Comparison of ENCODE assay signal across 8 cellular contexts in the genomic region with DNA sequence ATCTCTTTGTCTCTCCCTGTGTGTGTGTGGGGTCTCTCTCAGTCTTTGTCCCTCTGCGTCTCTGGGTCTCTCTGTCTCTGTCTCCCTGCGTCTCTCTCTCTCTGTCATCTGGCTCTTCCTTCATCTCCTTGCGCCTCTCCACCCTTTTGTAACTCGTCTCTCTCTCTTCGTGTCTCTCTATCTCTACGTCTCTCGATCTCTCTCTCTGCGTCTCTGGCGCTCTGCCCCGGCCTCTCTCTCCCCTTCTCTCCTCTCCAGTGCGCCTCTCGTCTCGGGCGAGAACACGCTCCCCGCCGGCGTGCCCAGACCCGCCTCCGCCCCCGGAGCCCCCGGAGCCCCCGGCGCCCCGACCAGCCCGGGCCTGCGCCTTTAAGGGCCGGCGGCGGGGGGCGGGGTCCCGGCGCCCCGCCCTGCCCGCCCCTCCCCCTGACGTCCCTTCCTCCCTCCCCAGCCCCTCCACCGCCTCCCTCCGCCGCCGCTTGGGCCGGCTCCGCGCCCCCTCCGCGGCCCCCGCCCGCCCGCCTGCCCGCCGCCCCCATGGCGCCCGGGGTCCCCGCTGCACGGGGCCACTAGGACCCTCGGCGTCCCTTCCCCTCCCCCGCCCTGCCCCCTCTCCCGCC. TPM values are rescaled to one million over a fixed set of nuclear protein-coding genes. Genes with fewer than 3 reads are reported as not detected.
DNase-seq lines count a peak whose midpoint lies in the region; ATAC-seq, FAIRE-seq and TF ChIP-seq lines count a peak whose summit lies in the region.

A gene (plus strand): TSS at position 440 of the 620 bp plus-strand sequence. CDS start 318 bp downstream, outside the sequence.

- H3K4me1 ChIP-seq in right atrium auricular region (peaks cover 0 to 46% of the 10 kb centered on the region in 2 donors), psoas muscle (peaks cover 16% of the 10 kb centered on the region)

- no peaks in the 10 kb centered on the region for H3K9me3 ChIP-seq in right atrium auricular region
- no peaks in the 10 kb centered on the region for H3K9me3 ChIP-seq in psoas muscle

- peak within 1 kb of the TSS; percentile 80 for H3K4me3 ChIP-seq in GM06990 (replicated peaks; ENCODE audit: low read depth, low read length)
- peak within 1 kb of the TSS; percentile 97 to 98 for H3K4me3 ChIP-seq in right atrium auricular region
- H3K4me3 ChIP-seq in psoas muscle = peak within 1 kb of the TSS; percentile 88

- intact Hi-C loops in psoas muscle (cut with DNase I) = loop anchor here (5.0 kb wide), 1 partner anchor 86 kb away; no protein-coding TSS in a partner anchor

- DNase-seq in GM06990 (ENCODE audit: extremely low read depth, insufficient read length) (peak; percentile 80), LoVo (ENCODE audit: low spot score) (peak; percentile 54), T-helper 2 cell (peak; percentile 26 to 76 (median 40)), right atrium auricular region (ENCODE audit: low spot score) (no peak), psoas muscle (peak; percentile 64 to 77), urothelium cell line (ENCODE audit: low spot score) (peak; percentile 94)

- TF ChIP-seq CTCF in GM06990 (IDR thresholded peaks at IDR 0.05; ENCODE audit: insufficient read depth, low read length, poor library complexity, severe bottlenecking) = no peak
- TF ChIP-seq CTCF in right atrium auricular region (IDR thresholded peaks at IDR 0.05) = no peak
- no peak for TF ChIP-seq CTCF in psoas muscle (IDR thresholded peaks at IDR 0.05)

- H3K27me3 ChIP-seq in GM06990 (replicated peaks; ENCODE audit: control insufficient read depth, insufficient read depth, low read length) (no peaks in the 10 kb centered on the region), right atrium auricular region (no peaks in the 10 kb centered on the region), psoas muscle (ENCODE audit: insufficient read depth in 3 of 3, low read length in 2 of 3) (no peaks in the 10 kb centered on the region)

- no peaks in the 10 kb centered on the region; the same call in 1 of the 2 replicates for H3K36me3 ChIP-seq in GM06990 (ENCODE audit: control insufficient read depth, insufficient read depth, low read length)
- H3K36me3 ChIP-seq in right atrium auricular region = no peaks in the 10 kb centered on the region
- H3K36me3 ChIP-seq in psoas muscle (ENCODE audit: insufficient read depth in 1 of 2, low read depth in 1 of 2) = no peaks in the 10 kb centered on the region

- FAIRE-seq in urothelium cell line (lab: Jason Lieb, UNC) = no peak

- WGBS in psoas muscle, 3 donors = 0 to 1% (median 1%) methylated on average over 31 to 57 of the region's 58 CpGs

- H3K27ac ChIP-seq in angular gyrus (ENCODE audit: low read depth, low read length) (peak within 1 kb of the TSS; percentile 24), right atrium auricular region (peak within 1 kb of the TSS; percentile 77 to 86), psoas muscle (peak within 1 kb of the TSS; percentile 66)

- ATAC-seq in psoas muscle = peak; percentile 66 to 78 (median 73)
- no peak for ATAC-seq in GM21825 (IDR thresholded peaks at IDR 0.05; ENCODE audit: unreplicated experiment)

RNA-seq across cellular contexts. Expression of the gene that starts here (rescaled TPM):
- total RNA-seq in right atrium auricular region (10 to 100 TPM; 18.2 to 24.1 TPM), psoas muscle (10 to 100 TPM; 29.7 to 37.7 (median 34.4) TPM)
- polyA plus RNA-seq in psoas muscle = 10 to 100 TPM; 11.0 to 12.5 (median 12.4) TPM

Comparison
In these comparisons a context has a peak if more than half of its experiments do, and no peak if none do; other contexts are left out.
1. H3K27ac ChIP-seq: peak in every context shown above with its lines; median percentile 82 in right atrium auricular region; 66 in psoas muscle; 24 in angular gyrus.